In the genomic region with DNA sequence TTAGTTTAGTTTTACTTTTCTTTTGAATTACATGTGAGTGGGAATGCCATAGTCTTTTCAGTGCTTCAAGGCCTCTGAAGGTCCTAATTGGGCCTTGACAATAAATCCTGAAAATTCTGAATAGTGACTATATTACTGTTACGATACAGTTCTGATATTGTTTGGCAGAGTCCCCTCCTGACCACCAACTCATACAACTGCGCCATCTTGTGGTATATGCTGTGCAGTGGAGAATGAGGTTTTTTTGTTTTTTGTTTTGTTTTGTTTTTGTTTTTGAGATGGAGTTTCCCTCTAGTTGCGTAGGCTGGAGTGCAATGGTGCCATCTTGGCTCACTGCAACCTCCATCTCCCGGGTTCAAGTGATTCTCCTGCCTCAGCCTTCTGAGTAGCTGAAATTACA, we compare ENCODE assay signal across 8 cellular contexts. TPM values are rescaled to one million over a fixed set of nuclear protein-coding genes. Genes with fewer than 3 reads are reported as not detected.
DNase-seq lines count a peak whose midpoint lies in the region; ATAC-seq and TF ChIP-seq lines count a peak whose summit lies in the region.

No MANE protein-coding gene starts in this region.

- no peak overlapping the region for H3K27ac ChIP-seq in uterus

- no peaks in the 10 kb centered on the region for H3K36me3 ChIP-seq in uterus

- no peaks in the 10 kb centered on the region for H3K4me1 ChIP-seq in uterus

- no peaks in the 10 kb centered on the region for H3K9me3 ChIP-seq in uterus

- POLR2A ChIA-PET in AG04449 (lab: Yijun Ruan, JAX), result no interaction called here

- H3K27me3 ChIP-seq in uterus, result no peaks in the 10 kb centered on the region

- in situ Hi-C loops in GM13977 (cut with MboI; ENCODE audit: low pct_unique_long_range_greater_than_20kb, low sequenced_read_pairs, unreplicated experiment), result loop anchor here (10.0 kb wide), 1 partner anchor 407 kb away; no protein-coding TSS in a partner anchor

- CTCF ChIA-PET in AG04449 (lab: Yijun Ruan, JAX), result interaction anchor here (0.8 to 9.6 kb wide), 5 partner anchors 392 to 706 kb away, joined by 3 to 111 read pairs (median 4); no protein-coding TSS in a partner anchor

- H3K4me3 ChIP-seq in AG04449 (ENCODE audit: low read depth, low read length) (no peak overlapping the region), uterus (no peak overlapping the region)

- TF ChIP-seq POLR2A in uterus (IDR thresholded peaks at IDR 0.05), result no peak

- TF ChIP-seq CTCF in AG04449 (IDR thresholded peaks at IDR 0.05; ENCODE audit: insufficient read depth, low read length, missing control alignments) (peak; percentile 39), GM13977 (IDR thresholded peaks at IDR 0.05; ENCODE audit: extremely low read depth, insufficient read depth, missing control alignments) (peak; percentile 58), uterus (IDR thresholded peaks at IDR 0.05) (peak; percentile 7 to 33 (median 27))

- intact Hi-C loops in uterus (cut with DNase I; ENCODE audit: low total_unique reads), result no loop called here

- DNase-seq in AG04449 (ENCODE audit: low read depth, low spot score) (no peak), GM13977 (ENCODE audit: low spot score) (peak; percentile 21), NCI-H345 treated with DMSO at 0.1 percent for 48 hours (lab: John Stamatoyannopoulos, UW; ENCODE audit: unreplicated experiment) (peak; percentile 2), fibroblast of gingiva (ENCODE audit: low read depth) (peak; percentile 6), uterus (no peak), 8988T (no peak)

- ATAC-seq in GM19328 (IDR thresholded peaks at IDR 0.05; ENCODE audit: unreplicated experiment) (no peak), HG03095 (IDR thresholded peaks at IDR 0.05; ENCODE audit: unreplicated experiment) (no peak)

RNA-seq across cellular contexts. Expression of gene CHRDL1, which starts 56.6 kb away (rescaled TPM):
- total RNA-seq in uterus, result 10 to 100 TPM; 27.4 to 90.2 (median 56.5) TPM

Comparison
In these comparisons a context has a peak if more than half of its experiments do, and no peak if none do; other contexts are left out.
1. DNase-seq: peak in GM13977 (single experiment), NCI-H345 treated with DMSO at 0.1 percent for 48 hours (single experiment) and fibroblast of gingiva (single experiment); none in AG04449 (single experiment), uterus (0 of 2) and 8988T (single experiment).
2. Peak in every context shown above with its lines, with median percentiles within 50 percentile points of each other: CTCF ChIP-seq.